In the genomic region with DNA sequence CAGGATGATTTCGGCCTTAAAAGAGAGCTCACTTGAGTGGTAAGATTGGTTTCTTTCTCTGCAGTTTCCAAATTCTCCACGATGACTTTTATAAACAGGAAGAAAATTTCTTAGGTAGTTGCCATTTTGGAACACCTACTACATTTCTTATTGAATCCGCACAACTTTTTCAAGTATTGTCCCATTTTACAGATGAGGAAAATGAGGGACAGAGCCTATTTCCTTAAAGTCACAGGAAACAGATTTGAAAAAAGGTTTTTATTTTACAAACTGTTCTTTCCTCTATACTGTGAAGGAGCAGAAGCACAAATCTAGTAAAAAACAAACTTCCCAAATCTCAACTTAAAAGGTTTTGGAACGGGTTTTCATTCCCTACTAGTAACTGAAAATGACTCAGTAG, we compare ENCODE assay signal across 12 cellular contexts. TPM values are rescaled to one million over a fixed set of nuclear protein-coding genes. Genes with fewer than 3 reads are reported as not detected.
A peak's percentile ranks its signal among the peaks of the same experiment; 100 is the strongest.
DNase-seq lines count a peak whose midpoint lies in the region; ATAC-seq, FAIRE-seq and TF ChIP-seq lines count a peak whose summit lies in the region.
"Had no signal": no experiment of that assay in that cellular context is flagged by ENCODE, and none has a peak within 500 bp of the region (broad histone marks: within the 10 kb centered on the region; RNA-seq: fewer than 3 reads in every experiment).

No MANE protein-coding gene starts in this region.

- H3K4me2 ChIP-seq in astrocyte (ENCODE audit: low read length), result peak overlapping the region; percentile 87

- peaks cover 77% of the 10 kb centered on the region for H3K79me2 ChIP-seq in astrocyte (ENCODE audit: insufficient read depth, low read length)

- H3K36me3 Mint-ChIP-seq in CD8-positive, alpha-beta memory T cell, result peaks cover 9 to 39% (median 10%) of the 10 kb centered on the region in 3 donors
- peaks cover 3% of the 10 kb centered on the region for H3K36me3 Mint-ChIP-seq in IgD-negative memory B cell
- peaks cover 32% of the 10 kb centered on the region for H3K36me3 Mint-ChIP-seq in astrocyte (ENCODE audit: low read depth, unreplicated experiment)
- H3K36me3 Mint-ChIP-seq in naive thymus-derived CD4-positive, alpha-beta T cell, result peaks cover 4 to 22% (median 14%) of the 10 kb centered on the region in 5 donors

- intact Hi-C loops in naive thymus-derived CD4-positive, alpha-beta T cell (cut with micrococcal nuclease), result loop anchor here (2.0 to 5.0 kb wide), 5 partner anchors 15 to 1699 kb away; partner anchors contain the start of genes GTF2I (in 2 of the 2), HIP1 (in 1 of the 2), RHBDD2 (in 1 of the 2) and RSBN1L (in 1 of the 2)

- H3K27me3 ChIP-seq in CD8-positive, alpha-beta memory T cell (ENCODE audit: insufficient read depth, low read length, poor library complexity, severe bottlenecking), result no peaks in the 10 kb centered on the region
- no peaks in the 10 kb centered on the region for H3K27me3 ChIP-seq in astrocyte (ENCODE audit: insufficient read depth, low read length)
- H3K27me3 ChIP-seq in naive thymus-derived CD4-positive, alpha-beta T cell (ENCODE audit: control insufficient read depth in 2 of 2, insufficient read depth in 2 of 2, low read length in 2 of 2), result no peaks in the 10 kb centered on the region

- H3K4me1 ChIP-seq in CD8-positive, alpha-beta memory T cell (ENCODE audit: insufficient read depth, low read length), result peaks cover 55% of the 10 kb centered on the region
- H3K4me1 ChIP-seq in astrocyte (ENCODE audit: insufficient read depth, low read length), result peaks cover 26% of the 10 kb centered on the region
- peaks cover 4 to 31% of the 10 kb centered on the region in 2 donors for H3K4me1 ChIP-seq in naive thymus-derived CD4-positive, alpha-beta T cell (ENCODE audit: control insufficient read depth in 2 of 2, insufficient read depth in 2 of 2, low read length in 2 of 2)

- POLR2A ChIA-PET in CD8-positive, alpha-beta memory T cell (lab: Charles Lee), result no interaction called here
- POLR2A ChIA-PET in naive thymus-derived CD4-positive, alpha-beta T cell (lab: Charles Lee), result interaction anchor here (0.8 to 1.4 kb wide), 2 partner anchors 33 to 38 kb away, joined by 3 read pairs; no protein-coding TSS in a partner anchor

- peaks cover 53 to 61% (median 58%) of the 10 kb centered on the region in 3 donors for H3K4me1 Mint-ChIP-seq in CD8-positive, alpha-beta memory T cell
- H3K4me1 Mint-ChIP-seq in IgD-negative memory B cell (peaks cover 43 to 50% (median 47%) of the 10 kb centered on the region in 3 donors), astrocyte (ENCODE audit: low read depth, unreplicated experiment) (peaks cover 34% of the 10 kb centered on the region)
- peaks cover 38 to 66% (median 58%) of the 10 kb centered on the region in 7 donors for H3K4me1 Mint-ChIP-seq in naive thymus-derived CD4-positive, alpha-beta T cell

- no peak overlapping the region for H2AFZ ChIP-seq in astrocyte (ENCODE audit: low read depth, low read length)

- no peak for FAIRE-seq in astrocyte (lab: Jason Lieb, UNC)

- no peak overlapping the region for H3K9ac ChIP-seq in astrocyte (ENCODE audit: low read length)

- no peaks in the 10 kb centered on the region for H3K36me3 ChIP-seq in CD8-positive, alpha-beta memory T cell (ENCODE audit: insufficient read depth, low read length)
- peaks cover 16% of the 10 kb centered on the region for H3K36me3 ChIP-seq in astrocyte (ENCODE audit: insufficient read depth, low read length)
- H3K36me3 ChIP-seq in naive thymus-derived CD4-positive, alpha-beta T cell (ENCODE audit: control insufficient read depth in 2 of 3, insufficient read depth in 3 of 3, low read length in 3 of 3), result peaks cover 0 to 14% (median 0%) of the 10 kb centered on the region in 3 experiments

- in situ Hi-C loops in GM13977 (cut with MboI; ENCODE audit: low pct_unique_long_range_greater_than_20kb, low sequenced_read_pairs, unreplicated experiment), result no loop called here

- CTCF ChIA-PET in CD8-positive, alpha-beta memory T cell (lab: Charles Lee), result no interaction called here
- CTCF ChIA-PET in naive thymus-derived CD4-positive, alpha-beta T cell (lab: Charles Lee), result no interaction called here

- no peaks in the 10 kb centered on the region for H3K9me3 ChIP-seq in CD8-positive, alpha-beta memory T cell (ENCODE audit: low read length)
- H3K9me3 ChIP-seq in astrocyte (ENCODE audit: insufficient read depth, low read depth, low read length), result no peaks in the 10 kb centered on the region
- no peaks in the 10 kb centered on the region for H3K9me3 ChIP-seq in naive thymus-derived CD4-positive, alpha-beta T cell (ENCODE audit: control insufficient read depth in 2 of 3, low read length in 3 of 3)

- H4K20me1 ChIP-seq in astrocyte (ENCODE audit: insufficient read depth, low read length), result peaks cover 71% of the 10 kb centered on the region

- H3K4me3 Mint-ChIP-seq in CD8-positive, alpha-beta memory T cell, result peak overlapping the region; percentile 0 to 32 (median 8)
- H3K4me3 Mint-ChIP-seq in IgD-negative memory B cell (peak overlapping the region in 3 of 4 donors; percentile 36 to 87 (median 70)), astrocyte (ENCODE audit: unreplicated experiment) (peak overlapping the region; percentile 98)
- peak overlapping the region in 9 of 10 donors; percentile 1 to 50 (median 21) for H3K4me3 Mint-ChIP-seq in naive thymus-derived CD4-positive, alpha-beta T cell

- TF ChIP-seq CTCF in astrocyte (IDR thresholded peaks at IDR 0.05; ENCODE audit: insufficient read depth, low read depth, low read length) (no peak), GM13977 (IDR thresholded peaks at IDR 0.05; ENCODE audit: extremely low read depth, insufficient read depth, missing control alignments) (no peak)

- ATAC-seq in naive thymus-derived CD4-positive, alpha-beta T cell, result no peak
- ATAC-seq in GM21825 (IDR thresholded peaks at IDR 0.05; ENCODE audit: unreplicated experiment), result no peak
- ATAC-seq: stimulated activated naive B cell treated with anti-CD40 and anti-IgM and Interleukin-4, amounts not matched to agents 10 μg/mL and 1 μg/mL and 100 μg/mL, for 72 hours had no signal

- no peaks in the 10 kb centered on the region for H3K9me3 Mint-ChIP-seq in CD8-positive, alpha-beta memory T cell
- H3K9me3 Mint-ChIP-seq in IgD-negative memory B cell (no peaks in the 10 kb centered on the region), astrocyte (ENCODE audit: unreplicated experiment) (no peaks in the 10 kb centered on the region)
- H3K9me3 Mint-ChIP-seq in naive thymus-derived CD4-positive, alpha-beta T cell, result no peaks in the 10 kb centered on the region
- H3K9me3 Mint-ChIP-seq: stimulated activated naive B cell treated with anti-CD40 and anti-IgM and Interleukin-4, amounts not matched to agents 10 μg/mL and 1 μg/mL and 100 μg/mL, for 72 hours had no signal

- peaks cover 0 to 2% of the 10 kb centered on the region in 2 donors for H3K27me3 Mint-ChIP-seq in CD8-positive, alpha-beta memory T cell
- H3K27me3 Mint-ChIP-seq in IgD-negative memory B cell (no peaks in the 10 kb centered on the region), astrocyte (ENCODE audit: low read depth, unreplicated experiment) (no peaks in the 10 kb centered on the region)
- no peaks in the 10 kb centered on the region for H3K27me3 Mint-ChIP-seq in naive thymus-derived CD4-positive, alpha-beta T cell
- H3K27me3 Mint-ChIP-seq: activated naive CD4-positive, alpha-beta T cell treated with anti-CD3 and anti-CD28 coated beads, Interleukin-2, amount 10 ng/mL, durations not matched to agents 7 days and 5 days; stimulated activated naive B cell treated with anti-CD40 and anti-IgM and Interleukin-4, amounts not matched to agents 10 μg/mL and 1 μg/mL and 100 μg/mL, for 72 hours had no signal

- no peak for DNase-seq in CD8-positive, alpha-beta memory T cell
- DNase-seq in astrocyte (ENCODE audit: low read depth) (no peak), Ammon's horn (ENCODE audit: low spot score) (no peak), GM13977 (ENCODE audit: low spot score) (no peak), T1000 (lab: John Stamatoyannopoulos, UW) (no peak)
- no peak for DNase-seq in naive thymus-derived CD4-positive, alpha-beta T cell
- DNase-seq: activated CD4-positive, CD25-positive, alpha-beta regulatory T cell treated with anti-CD3 and anti-CD28 coated beads, Interleukin-2, amount 50 U/mL, for 72 hours; activated naive CD4-positive, alpha-beta T cell treated with anti-CD3 and anti-CD28 coated beads, Interleukin-2, amount 10 ng/mL, durations not matched to agents 7 days and 5 days; DMS 273 treated with DMSO at 0.1 percent for 48 hours; stimulated activated naive B cell treated with anti-CD40 and anti-IgM and Interleukin-4, amounts not matched to agents 10 μg/mL and 1 μg/mL and 100 μg/mL, for 72 hours had no signal

- H3K27ac Mint-ChIP-seq in CD8-positive, alpha-beta memory T cell, result peak overlapping the region in 4 of 8 donors; percentile 9 to 69 (median 30)
- H3K27ac Mint-ChIP-seq in IgD-negative memory B cell (peak overlapping the region in 1 of 3 donors; percentile 79), astrocyte (ENCODE audit: unreplicated experiment) (peak overlapping the region; percentile 50)
- peak overlapping the region in 3 of 9 donors; percentile 40 to 56 (median 43) for H3K27ac Mint-ChIP-seq in naive thymus-derived CD4-positive, alpha-beta T cell
- H3K27ac Mint-ChIP-seq: stimulated activated naive B cell treated with anti-CD40 and anti-IgM and Interleukin-4, amounts not matched to agents 10 μg/mL and 1 μg/mL and 100 μg/mL, for 72 hours had no signal

- H3K4me3 ChIP-seq in CD8-positive, alpha-beta memory T cell (ENCODE audit: low read length), result no peak overlapping the region
- H3K4me3 ChIP-seq in astrocyte (ENCODE audit: insufficient read depth, low read depth, low read length), result peak overlapping the region; percentile 95
- no peak overlapping the region for H3K4me3 ChIP-seq in naive thymus-derived CD4-positive, alpha-beta T cell (ENCODE audit: low read length)

- no peak overlapping the region for H3K27ac ChIP-seq in CD8-positive, alpha-beta memory T cell (ENCODE audit: low read depth, low read length)
- H3K27ac ChIP-seq in astrocyte (ENCODE audit: low read depth, low read length), result no peak overlapping the region
- no peak overlapping the region for H3K27ac ChIP-seq in naive thymus-derived CD4-positive, alpha-beta T cell (ENCODE audit: low read depth, low read length)

RNA-seq across cellular contexts. Expression of gene YWHAG, which starts 2.7 kb away (rescaled TPM):
- 100 to 1,000 TPM; 149 to 151 TPM for total RNA-seq in CD8-positive, alpha-beta memory T cell
- polyA plus RNA-seq in CD8-positive, alpha-beta memory T cell, result 2.1 TPM
- 3.5 TPM for polyA plus RNA-seq in IgD-negative memory B cell
- 344 and 351 TPM in 2 replicates for total RNA-seq in astrocyte
- 10 to 100 TPM; 27.7 to 98.3 (median 39.6) TPM for total RNA-seq in naive thymus-derived CD4-positive, alpha-beta T cell
- polyA plus RNA-seq in naive thymus-derived CD4-positive, alpha-beta T cell, result 1 to 10 TPM; 1.4 to 1.6 TPM

RNA-seq across cellular contexts. Expression of gene SSC4D, which starts 53.4 kb away (rescaled TPM):
- under 1 TPM; 0.35 to 0.55 TPM for total RNA-seq in CD8-positive, alpha-beta memory T cell
- polyA plus RNA-seq in CD8-positive, alpha-beta memory T cell, result 0.17 TPM
- not detected for polyA plus RNA-seq in IgD-negative memory B cell
- 6.0 and 7.4 TPM in 2 replicates for total RNA-seq in astrocyte
- under 1 TPM in 1 of 5 experiments, not detected in 4; 0.24 TPM for total RNA-seq in naive thymus-derived CD4-positive, alpha-beta T cell
- under 1 TPM in 1 of 2 donors, not detected in 1; 0.35 TPM for polyA plus RNA-seq in naive thymus-derived CD4-positive, alpha-beta T cell

RNA-seq across cellular contexts. Expression of gene HSPB1, which starts 53.6 kb away (rescaled TPM):
- total RNA-seq in CD8-positive, alpha-beta memory T cell, result 10 to 100 TPM; 80.7 to 84.1 TPM
- polyA plus RNA-seq in CD8-positive, alpha-beta memory T cell, result 74.7 TPM
- 76.4 TPM for polyA plus RNA-seq in IgD-negative memory B cell
- total RNA-seq in astrocyte, result 933 and 1,069 TPM in 2 replicates
- total RNA-seq in naive thymus-derived CD4-positive, alpha-beta T cell, result 10 to 100 TPM; 26.3 to 47.2 (median 40.5) TPM
- polyA plus RNA-seq in naive thymus-derived CD4-positive, alpha-beta T cell, result 10 to 100 TPM; 68.6 to 93.5 TPM

Comparison
In these comparisons a context has a peak if more than half of its experiments do, and no peak if none do; other contexts are left out.
1. H3K4me3 Mint-ChIP-seq: peak in every context shown above with its lines; median percentile 98 in astrocyte; 70 in IgD-negative memory B cell; 21 in naive thymus-derived CD4-positive, alpha-beta T cell; 8 in CD8-positive, alpha-beta memory T cell.
2. RNA of gene HSPB1, which starts 53.6 kb away (total RNA-seq): 933 to 1,069 TPM in astrocyte; 80.7 to 84.1 TPM in CD8-positive, alpha-beta memory T cell and 26.3 to 47.2 TPM in naive thymus-derived CD4-positive, alpha-beta T cell; every median in the first group is over 10 times any median in the second.